1 cellular context compared by ENCODE assay signal in genomic region chr6:41707565-41708200, GRCh38.
TF ChIP-seq lines count a peak whose summit lies in the region.

No MANE protein-coding gene starts in this region.

TF ChIP-seq in WTC11, 78 proteins besides CTCF, POLR2A, EP300 and RAD21 (continued from another document):
- TF ChIP-seq SP1 (CRISPR knock-in tag; conservative IDR thresholded peaks at IDR 0.05), result no peak
TF ChIP-seq in WTC11: peak in this region for 0.
